Comparison of ENCODE assay signal across 29 cellular contexts in the genomic region with DNA sequence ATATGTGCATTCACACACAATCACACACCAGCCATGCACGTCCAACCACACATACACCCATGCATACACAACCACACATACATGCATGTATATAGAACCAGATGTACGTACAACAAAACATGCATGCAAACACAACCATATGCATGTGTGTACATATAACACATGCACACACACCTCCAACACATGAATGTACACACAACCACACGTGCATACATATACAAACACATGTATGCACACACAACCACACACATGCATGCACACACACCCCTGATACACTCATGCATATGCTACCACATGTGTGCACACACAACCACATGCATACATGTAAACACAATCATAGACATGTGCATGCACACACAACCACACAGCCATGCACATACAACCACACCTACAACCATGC.
"Had no signal": no experiment of that assay in that cellular context is flagged by ENCODE, and none has a peak within 500 bp of the region (broad histone marks: within the 10 kb centered on the region; RNA-seq: fewer than 3 reads in every experiment).

No MANE protein-coding gene starts in this region.

- H3K9ac ChIP-seq: SK-N-SH had no signal

- H3K27me3 ChIP-seq: ascending aorta, Peyer's patch had no signal

- H3K9me3 ChIP-seq: ascending aorta, MG63 had no signal

- H3K4me3 ChIP-seq: ascending aorta, cardiac muscle cell, MG63, Peyer's patch, SJSA1 had no signal

- H3K36me3 ChIP-seq: ascending aorta, cardiac muscle cell, MG63, Peyer's patch, SJSA1 had no signal

- H3K27ac ChIP-seq: ascending aorta, cardiac muscle cell, Peyer's patch, SJSA1 had no signal

- H3K4me2 ChIP-seq: SK-N-SH had no signal

- DNase-seq: activated CD4-positive, alpha-beta memory T cell treated with anti-CD3 and anti-CD28 coated beads, Interleukin-2, amount 10 ng/mL, durations not matched to agents 7 days and 5 days; activated CD4-positive, alpha-beta T cell treated with anti-CD3 and anti-CD28 coated beads for 36 hours; activated gamma-delta T cell; activated naive CD4-positive, alpha-beta T cell treated with Interleukin-2 at 50 U/mL for 16 hours; activated naive CD8-positive, alpha-beta T cell treated with anti-CD3 and anti-CD28 coated beads, Interleukin-2, amount 10 ng/mL, durations not matched to agents 7 days and 5 days; activated T-cell treated with anti-CD3 and anti-CD28 coated beads, Interleukin-2, amount 50 U/mL, for 24 hours; amygdala; Kasumi-1; MG63; NCI-H1048; NCI-H1105 treated with DMSO at 0.1 percent for 48 hours; NCI-H1436; NCI-H1694; NCI-H1930; NCI-H2081 treated with DMSO at 0.1 percent for 48 hours; NCI-H510A; NCI-H526; NCI-H748 treated with DMSO at 0.1 percent for 48 hours; NK-92 treated with Interleukin-12 subunit alpha and Interleukin-12 subunit beta, amount 100 ng/mL, for 24 hours; PC-3; Peyer's patch; RPMI8226; SHP77 treated with DMSO at 0.1 percent for 48 hours; SK-N-SH had no signal

- FAIRE-seq: TTC549 had no signal

- H3K4me1 ChIP-seq: ascending aorta, Peyer's patch, SJSA1 had no signal

- ATAC-seq: activated CD4-positive, alpha-beta T cell treated with anti-CD3 and anti-CD28 coated beads for 36 hours; activated CD4-positive, CD25-positive, alpha-beta regulatory T cell treated with anti-CD3 and anti-CD28 coated beads, Interleukin-2, amount 50 U/mL, for 24 hours; PC-3 had no signal
